Comparison of ENCODE assay signal across 8 cellular contexts in the genomic region with DNA sequence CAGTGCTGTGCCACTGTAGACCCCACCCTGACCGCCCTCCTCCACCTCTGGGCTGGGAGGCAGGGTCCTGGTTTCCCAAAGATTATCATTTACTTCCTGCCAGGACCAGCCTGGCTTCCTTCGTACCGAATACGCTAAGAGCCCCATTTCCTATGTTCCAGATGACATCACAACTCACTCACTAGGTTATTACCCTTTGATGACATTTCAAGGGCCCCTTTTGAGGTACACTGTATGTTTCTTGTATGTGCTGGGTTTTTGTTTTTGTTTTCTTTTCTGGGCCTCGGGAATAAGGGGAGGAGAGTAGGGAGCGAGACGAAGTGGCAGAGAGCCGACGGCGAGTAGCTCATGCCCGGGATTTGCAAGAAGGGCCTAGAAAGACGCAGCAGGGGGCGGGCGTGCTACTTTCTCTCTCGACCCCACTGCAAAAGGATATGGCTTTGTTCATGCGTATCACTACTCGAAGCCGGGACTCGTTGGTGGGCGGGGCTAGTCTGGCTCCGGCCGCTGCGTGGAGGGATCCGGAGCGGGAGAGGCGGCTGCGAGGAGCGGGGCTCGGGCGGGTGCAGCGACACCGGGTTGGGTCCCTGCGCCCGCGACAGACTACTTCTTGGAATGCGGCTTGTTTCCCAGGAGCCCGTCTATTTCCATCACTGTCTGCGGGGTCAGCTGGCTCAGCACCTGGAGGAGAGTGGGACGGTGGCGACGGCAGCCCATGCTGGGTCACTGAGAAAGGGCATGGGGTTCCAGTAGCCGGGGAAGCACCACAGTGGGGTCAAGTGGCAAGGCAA. TPM values are rescaled to one million over a fixed set of nuclear protein-coding genes. Genes with fewer than 3 reads are reported as not detected.
A peak's percentile ranks its signal among the peaks of the same experiment; 100 is the strongest.
DNase-seq lines count a peak whose midpoint lies in the region; ATAC-seq, FAIRE-seq and TF ChIP-seq lines count a peak whose summit lies in the region.

No MANE protein-coding gene starts in this region.

- CTCF ChIA-PET in GM10248 (lab: Yijun Ruan, JAX) = interaction anchor here (1.0 to 15.1 kb wide), 6 partner anchors 10 to 135 kb away, joined by 3 to 234 read pairs (median 8); partner anchors contain the start of genes CNTROB, KCNAB3 and TRAPPC1

- no peaks in the 10 kb centered on the region for H3K36me3 ChIP-seq in astrocyte (ENCODE audit: insufficient read depth, low read length)
- no peaks in the 10 kb centered on the region for H3K36me3 ChIP-seq in hepatocyte (replicated peaks; ENCODE audit: insufficient read depth, low read depth)
- no peaks in the 10 kb centered on the region for H3K36me3 ChIP-seq in upper lobe of right lung

- TF ChIP-seq CTCF in GM10248 (IDR thresholded peaks at IDR 0.05; ENCODE audit: control extremely low read depth, extremely low read depth, low read depth, missing control alignments) (no peak), astrocyte (IDR thresholded peaks at IDR 0.05; ENCODE audit: insufficient read depth, low read depth, low read length) (no peak), hepatocyte (IDR thresholded peaks at IDR 0.05; ENCODE audit: poor library complexity) (peak; percentile 12), upper lobe of right lung (IDR thresholded peaks at IDR 0.05) (no peak)

- ATAC-seq in upper lobe of right lung (peak; percentile 96), HG03135 (IDR thresholded peaks at IDR 0.05; ENCODE audit: unreplicated experiment) (no peak)

- peak overlapping the region; percentile 71 for H3K4me3 Mint-ChIP-seq in T-helper 1 cell treated with Interleukin-12 subunit alpha and Interleukin-12 subunit beta and Interleukin-4 antibody, amounts not matched to agents 30 μg/mL and 1 μg/mL, for 36 hours
- H3K4me3 Mint-ChIP-seq in astrocyte (ENCODE audit: unreplicated experiment) = peak overlapping the region; percentile 40

- no peaks in the 10 kb centered on the region for H3K9me3 Mint-ChIP-seq in T-helper 1 cell treated with Interleukin-12 subunit alpha and Interleukin-12 subunit beta and Interleukin-4 antibody, amounts not matched to agents 30 μg/mL and 1 μg/mL, for 36 hours
- peaks cover under 1% of the 10 kb centered on the region for H3K9me3 Mint-ChIP-seq in astrocyte (ENCODE audit: unreplicated experiment)

- H3K4me1 ChIP-seq in astrocyte (ENCODE audit: insufficient read depth, low read length) = peaks cover 10% of the 10 kb centered on the region
- H3K4me1 ChIP-seq in hepatocyte (ENCODE audit: insufficient read depth) = peaks cover 7% of the 10 kb centered on the region
- peaks cover 11% of the 10 kb centered on the region for H3K4me1 ChIP-seq in upper lobe of right lung

- H3K9me2 ChIP-seq in hepatocyte (replicated peaks; ENCODE audit: insufficient read depth) = no peaks in the 10 kb centered on the region

- H3K27ac ChIP-seq in astrocyte (ENCODE audit: low read depth, low read length) = no peak overlapping the region
- peak overlapping the region; percentile 49 for H3K27ac ChIP-seq in hepatocyte
- peak overlapping the region; percentile 72 for H3K27ac ChIP-seq in upper lobe of right lung

- peak overlapping the region; percentile 71 for H3K27ac Mint-ChIP-seq in T-helper 1 cell treated with Interleukin-12 subunit alpha and Interleukin-12 subunit beta and Interleukin-4 antibody, amounts not matched to agents 30 μg/mL and 1 μg/mL, for 36 hours
- H3K27ac Mint-ChIP-seq in astrocyte (ENCODE audit: unreplicated experiment) = no peak overlapping the region

- H3K79me2 ChIP-seq in astrocyte (ENCODE audit: insufficient read depth, low read length) = no peaks in the 10 kb centered on the region
- no peaks in the 10 kb centered on the region for H3K79me2 ChIP-seq in hepatocyte

- no peaks in the 10 kb centered on the region for H3K27me3 ChIP-seq in astrocyte (ENCODE audit: insufficient read depth, low read length)
- no peaks in the 10 kb centered on the region for H3K27me3 ChIP-seq in hepatocyte
- no peaks in the 10 kb centered on the region for H3K27me3 ChIP-seq in upper lobe of right lung

- H3K27me3 Mint-ChIP-seq in T-helper 1 cell treated with Interleukin-12 subunit alpha and Interleukin-12 subunit beta and Interleukin-4 antibody, amounts not matched to agents 30 μg/mL and 1 μg/mL, for 36 hours (ENCODE audit: low read depth) = no peaks in the 10 kb centered on the region
- H3K27me3 Mint-ChIP-seq in astrocyte (ENCODE audit: low read depth, unreplicated experiment) = peaks cover 50% of the 10 kb centered on the region

- DNase-seq in GM10248 (ENCODE audit: extremely low spot score) = peak; percentile 81
- peak; percentile 73 for DNase-seq in astrocyte (ENCODE audit: low read depth)
- DNase-seq in hepatocyte (ENCODE audit: low spot score) = peak; percentile 91
- DNase-seq in renal cortical epithelial cell (ENCODE audit: low read depth) = peak; percentile 40
- DNase-seq in upper lobe of right lung = peak; percentile 93
- DNase-seq in H4 (ENCODE audit: low spot score) = no peak

- peaks cover 4% of the 10 kb centered on the region for H3K36me3 Mint-ChIP-seq in T-helper 1 cell treated with Interleukin-12 subunit alpha and Interleukin-12 subunit beta and Interleukin-4 antibody, amounts not matched to agents 30 μg/mL and 1 μg/mL, for 36 hours (ENCODE audit: low read depth)
- peaks cover 12% of the 10 kb centered on the region for H3K36me3 Mint-ChIP-seq in astrocyte (ENCODE audit: low read depth, unreplicated experiment)

- POLR2A ChIA-PET in GM10248 (lab: Yijun Ruan, JAX) = no interaction called here

- H3K4me2 ChIP-seq in astrocyte (ENCODE audit: low read length) (peak overlapping the region; percentile 87), hepatocyte (peak overlapping the region; percentile 94)

- peaks cover 8% of the 10 kb centered on the region for H3K4me1 Mint-ChIP-seq in T-helper 1 cell treated with Interleukin-12 subunit alpha and Interleukin-12 subunit beta and Interleukin-4 antibody, amounts not matched to agents 30 μg/mL and 1 μg/mL, for 36 hours (ENCODE audit: low read depth)
- H3K4me1 Mint-ChIP-seq in astrocyte (ENCODE audit: low read depth, unreplicated experiment) = no peaks in the 10 kb centered on the region

- intact Hi-C loops in upper lobe of right lung (cut with DNase I) = no loop called here

- 16% methylated on average over 30 of the region's 42 CpGs for WGBS in hepatocyte (ENCODE audit: low lambda C conversion rate, missing lambda C conversion rate)

- peak overlapping the region; percentile 48 for H3K4me3 ChIP-seq in astrocyte (ENCODE audit: insufficient read depth, low read depth, low read length)
- peak overlapping the region; percentile 52 for H3K4me3 ChIP-seq in hepatocyte
- H3K4me3 ChIP-seq in upper lobe of right lung = peak overlapping the region; percentile 54

- H3K9ac ChIP-seq in astrocyte (ENCODE audit: low read length) = peak overlapping the region; percentile 61

- H2AFZ ChIP-seq in astrocyte (ENCODE audit: low read depth, low read length) = peak overlapping the region; percentile 85
- peak overlapping the region; percentile 79 for H2AFZ ChIP-seq in hepatocyte

- H3K9me3 ChIP-seq in astrocyte (ENCODE audit: insufficient read depth, low read depth, low read length) (no peaks in the 10 kb centered on the region), hepatocyte (ENCODE audit: low read depth) (no peaks in the 10 kb centered on the region), upper lobe of right lung (no peaks in the 10 kb centered on the region)

- FAIRE-seq in astrocyte (lab: Jason Lieb, UNC) = no peak

- H4K20me1 ChIP-seq in astrocyte (ENCODE audit: insufficient read depth, low read length) (no peaks in the 10 kb centered on the region), hepatocyte (ENCODE audit: insufficient read depth, poor library complexity, severe bottlenecking) (no peaks in the 10 kb centered on the region)

RNA-seq across cellular contexts. Expression of gene RNF227, which starts 6.6 kb away (rescaled TPM):
- total RNA-seq in astrocyte = 0.54 and 1.1 TPM in 2 replicates
- total RNA-seq in hepatocyte = 2.9 and 3.5 TPM in 2 replicates
- 2.5 and 4.8 TPM in 2 replicates for polyA plus RNA-seq in hepatocyte
- total RNA-seq in renal cortical epithelial cell = 1.0 and 4.7 TPM in 2 replicates
- total RNA-seq in upper lobe of right lung = 8.0 TPM
- total RNA-seq in H4 (2014; rRNA removed; shearing (Covaris generic)) = 1.1 and 3.6 TPM in 2 replicates

RNA-seq across cellular contexts. Expression of gene KCNAB3, which starts 7.0 kb away (rescaled TPM):
- total RNA-seq in astrocyte = 1.0 and 1.4 TPM in 2 replicates
- 1.4 and 1.8 TPM in 2 replicates for total RNA-seq in hepatocyte
- 1.8 and 3.8 TPM in 2 replicates for polyA plus RNA-seq in hepatocyte
- 0.20 TPM in 1 of 2 replicates, not detected in the other for total RNA-seq in renal cortical epithelial cell
- 5.9 TPM for total RNA-seq in upper lobe of right lung
- 0.21 TPM in 1 of 2 replicates, not detected in the other for total RNA-seq in H4 (2014; rRNA removed; shearing (Covaris generic))

RNA-seq across cellular contexts. Expression of gene TRAPPC1, which starts 9.1 kb away (rescaled TPM):
- 184 and 188 TPM in 2 replicates for total RNA-seq in astrocyte
- 20.7 and 29.5 TPM in 2 replicates for total RNA-seq in hepatocyte
- polyA plus RNA-seq in hepatocyte = 272 and 299 TPM in 2 replicates
- total RNA-seq in renal cortical epithelial cell = 37.9 and 95.1 TPM in 2 replicates
- total RNA-seq in upper lobe of right lung = 135 TPM
- 22.8 and 33.4 TPM in 2 replicates for total RNA-seq in H4 (2014; rRNA removed; shearing (Covaris generic))

RNA-seq across cellular contexts. Expression of gene CNTROB, which starts 9.3 kb away (rescaled TPM):
- total RNA-seq in astrocyte (22.3 and 25.3 TPM in 2 replicates), hepatocyte (19.4 and 21.1 TPM in 2 replicates), renal cortical epithelial cell (18.0 and 25.4 TPM in 2 replicates), upper lobe of right lung (62.7 TPM)
- polyA plus RNA-seq in hepatocyte = 30.6 and 37.5 TPM in 2 replicates
- total RNA-seq in H4 (2014; rRNA removed; shearing (Covaris generic)) = 6.2 and 9.1 TPM in 2 replicates

RNA-seq across cellular contexts. Expression of gene CHD3, which starts 34.1 kb away (rescaled TPM):
- total RNA-seq in astrocyte = 109 and 111 TPM in 2 replicates
- total RNA-seq in hepatocyte = 65.6 and 75.3 TPM in 2 replicates
- polyA plus RNA-seq in hepatocyte = 41.2 and 49.4 TPM in 2 replicates
- 57.1 and 192 TPM in 2 replicates for total RNA-seq in renal cortical epithelial cell
- 93.0 TPM for total RNA-seq in upper lobe of right lung
- total RNA-seq in H4 (2014; rRNA removed; shearing (Covaris generic)) = 26.5 and 35.0 TPM in 2 replicates
